21 cellular contexts compared by ENCODE assay signal in genomic region chr22:43493297-43493696, GRCh38.
DNase-seq lines count a peak whose midpoint lies in the region; ATAC-seq and TF ChIP-seq lines count a peak whose summit lies in the region.
"Had no signal": no experiment of that assay in that cellular context is flagged by ENCODE, and none has a peak within 500 bp of the region (broad histone marks: within the 10 kb centered on the region; RNA-seq: fewer than 3 reads in every experiment).

No MANE protein-coding gene starts in this region.

- no peak overlapping the region for H3K4me2 ChIP-seq in osteoblast (ENCODE audit: insufficient read depth, low read length)
- H3K4me2 ChIP-seq: A549; BLaER1 treated with 17β-estradiol and CSF1 and Interleukin-3, amounts not matched to agents 10 nM and 100 nM had no signal

- H3K4me1 ChIP-seq in osteoblast (ENCODE audit: insufficient read depth, low read length) = no peaks in the 10 kb centered on the region
- H3K4me1 ChIP-seq: A549; BLaER1 treated with 17β-estradiol and CSF1 and Interleukin-3, amounts not matched to agents 10 nM and 100 nM; Caco-2 had no signal

- H3K36me3 ChIP-seq in osteoblast (ENCODE audit: insufficient read depth, low read length) = no peaks in the 10 kb centered on the region
- H3K36me3 ChIP-seq: BLaER1 treated with 17β-estradiol and CSF1 and Interleukin-3, amounts not matched to agents 10 nM and 100 nM had no signal

- no peak overlapping the region for H2AFZ ChIP-seq in osteoblast (ENCODE audit: low read length)

- H3K4me3 ChIP-seq in osteoblast (ENCODE audit: insufficient read depth, low read length) = no peak overlapping the region
- H3K4me3 ChIP-seq: A549; BLaER1 treated with 17β-estradiol and CSF1 and Interleukin-3, amounts not matched to agents 10 nM and 100 nM; GM12878 had no signal

- TF ChIP-seq CTCF in osteoblast (IDR thresholded peaks at IDR 0.05; ENCODE audit: extremely low read depth, low read depth, low read length) = no peak

- DNase-seq in osteoblast (ENCODE audit: insufficient read length, low spot score, missing footprints) = peak; percentile 31
- DNase-seq: AML-193; Caco-2; CD4-positive, alpha-beta T cell; CD8-positive, alpha-beta T cell; DMS 273 treated with DMSO at 0.1 percent for 48 hours; DMS153; DMS53; DMS79; DND-41; EL; GDM1 had no signal

- no peaks in the 10 kb centered on the region for H3K79me2 ChIP-seq in osteoblast (ENCODE audit: insufficient read depth, low read length)

- no peak for ATAC-seq in GM21447 (IDR thresholded peaks at IDR 0.05; ENCODE audit: unreplicated experiment)
- ATAC-seq in GM18511 (IDR thresholded peaks at IDR 0.05; ENCODE audit: unreplicated experiment) = no peak
- ATAC-seq: A549; CD8-positive, alpha-beta T cell; GM12878 had no signal

- H3K27me3 ChIP-seq in osteoblast (ENCODE audit: insufficient read depth, low read length) = no peaks in the 10 kb centered on the region
- H3K27me3 ChIP-seq: BLaER1 treated with 17β-estradiol and CSF1 and Interleukin-3, amounts not matched to agents 10 nM and 100 nM had no signal

- H3K27ac ChIP-seq in angular gyrus (ENCODE audit: low read depth, low read length) (peak overlapping the region; percentile 54), cingulate gyrus (ENCODE audit: low read depth, low read length) (peak overlapping the region; percentile 19), osteoblast (ENCODE audit: low read depth, low read length) (no peak overlapping the region)
- H3K27ac ChIP-seq: 22Rv1; A549; BLaER1 treated with 17β-estradiol and CSF1 and Interleukin-3, amounts not matched to agents 10 nM and 100 nM; C4-2B had no signal

- no peaks in the 10 kb centered on the region for H3K9me3 ChIP-seq in osteoblast (ENCODE audit: low read depth, low read length)
- H3K9me3 ChIP-seq: A549; BLaER1 treated with 17β-estradiol and CSF1 and Interleukin-3, amounts not matched to agents 10 nM and 100 nM; Caco-2 had no signal

- H4K20me1 ChIP-seq in osteoblast (ENCODE audit: insufficient read depth, low read length) = no peaks in the 10 kb centered on the region
- H4K20me1 ChIP-seq: BLaER1 treated with 17β-estradiol and CSF1 and Interleukin-3, amounts not matched to agents 10 nM and 100 nM had no signal
